18 cellular contexts compared by ENCODE assay signal in genomic region chr11:79304599-79305212, GRCh38.
DNase-seq lines count a peak whose midpoint lies in the region; ATAC-seq, FAIRE-seq and TF ChIP-seq lines count a peak whose summit lies in the region.
"Had no signal": no experiment of that assay in that cellular context is flagged by ENCODE, and none has a peak within 500 bp of the region (broad histone marks: within the 10 kb centered on the region; RNA-seq: fewer than 3 reads in every experiment).

No MANE protein-coding gene starts in this region.

- peaks cover 4% of the 10 kb centered on the region; the same call in 1 of the 2 replicates for H3K36me3 Mint-ChIP-seq in WTC11
- H3K36me3 Mint-ChIP-seq in nephron (ENCODE audit: low read depth): peaks cover 12% of the 10 kb centered on the region
- H3K36me3 Mint-ChIP-seq: CD8-positive, alpha-beta T cell had no signal

- TF ChIP-seq POLR2A in GM12891 (IDR thresholded peaks at IDR 0.05; ENCODE audit: low read depth, low read length): no peak

- H3K4me3 Mint-ChIP-seq in WTC11: no peak overlapping the region
- H3K4me3 Mint-ChIP-seq in nephron: no peak overlapping the region
- H3K4me3 Mint-ChIP-seq: activated CD4-positive, alpha-beta T cell treated with anti-CD3 and anti-CD28 coated beads for 36 hours; CD8-positive, alpha-beta T cell had no signal

- CTCF ChIA-PET in WTC11 (lab: Charles Lee): interaction anchor here (0.5 to 1.3 kb wide), 2 partner anchors 96 to 125 kb away, joined by 3 to 4 read pairs; no protein-coding TSS in a partner anchor

- no peak for DNase-seq in GM12891 (ENCODE audit: insufficient read length, low spot score)
- no peak for DNase-seq in WTC11 (ENCODE audit: low spot score)
- DNase-seq in effector CD4-positive, alpha-beta T cell: no peak
- no peak for DNase-seq in NCI-H146 (lab: John Stamatoyannopoulos, UW)
- no peak for DNase-seq in NCI-H526 treated with DMSO at 0.1 percent for 48 hours (lab: John Stamatoyannopoulos, UW)
- no peak for DNase-seq in NK-92 treated with Interleukin-12 subunit alpha and Interleukin-12 subunit beta, amount 100 ng/mL, for 24 hours (lab: John Stamatoyannopoulos, UW)
- DNase-seq: activated CD4-positive, alpha-beta T cell treated with anti-CD3 and anti-CD28 coated beads for 36 hours; activated T-cell treated with anti-CD3 and anti-CD28 coated beads, Interleukin-2, amount 50 U/mL, for 48 hours; body of pancreas; CD8-positive, alpha-beta T cell; heart left ventricle; KBM-7; NCI-H1930; NCI-H82 had no signal

- H3K4me1 Mint-ChIP-seq in WTC11 (peaks cover 11% of the 10 kb centered on the region), nephron (peaks cover 18% of the 10 kb centered on the region)
- H3K4me1 Mint-ChIP-seq: activated CD4-positive, alpha-beta T cell treated with anti-CD3 and anti-CD28 coated beads for 36 hours had no signal

- ATAC-seq in HG02678 (IDR thresholded peaks at IDR 0.05; ENCODE audit: unreplicated experiment) (peak; percentile 54), WTC11 (0 out of 2 replicates have a peak, but pooled peaks have one; percentile 24)
- ATAC-seq: activated CD4-positive, alpha-beta T cell treated with anti-CD3 and anti-CD28 coated beads for 36 hours; body of pancreas; CD8-positive, alpha-beta T cell; left lobe of liver had no signal

- no peaks in the 10 kb centered on the region for H3K27me3 Mint-ChIP-seq in WTC11 (ENCODE audit: low read depth)
- no peaks in the 10 kb centered on the region for H3K27me3 Mint-ChIP-seq in nephron (ENCODE audit: low read depth)

- H3K9me3 Mint-ChIP-seq in WTC11: peaks cover 13% of the 10 kb centered on the region
- H3K9me3 Mint-ChIP-seq in nephron: no peaks in the 10 kb centered on the region

- no peak for FAIRE-seq in GM12891 (lab: Jason Lieb, UNC)
- FAIRE-seq: endometrium had no signal

- TF ChIP-seq CTCF in WTC11 (IDR thresholded peaks at IDR 0.05) (no peak), nephron (IDR thresholded peaks at IDR 0.05; ENCODE audit: unreplicated experiment in 3 of 3) (no peak)

- H3K27ac Mint-ChIP-seq in WTC11 (peak overlapping the region; percentile 39; the same call in 1 of the 2 replicates), nephron (peak overlapping the region; percentile 19 to 74 (median 69))
- H3K27ac Mint-ChIP-seq: activated CD4-positive, alpha-beta T cell treated with anti-CD3 and anti-CD28 coated beads for 36 hours; CD8-positive, alpha-beta T cell had no signal

- POLR2A ChIA-PET in WTC11 (lab: Charles Lee): no interaction called here

TF ChIP-seq in GM12891, 5 proteins besides CTCF, POLR2A, EP300 and RAD21:
- no peak for TF ChIP-seq POLR2AphosphoS5 (IDR thresholded peaks at IDR 0.05; ENCODE audit: low read depth, low read length)
- no peak for TF ChIP-seq POU2F2 (IDR thresholded peaks at IDR 0.05; ENCODE audit: low read depth, low read length)
- TF ChIP-seq PAX5 (IDR thresholded peaks at IDR 0.05; ENCODE audit: insufficient read depth, low read length, severe bottlenecking): no peak
- TF ChIP-seq SPI1 (IDR thresholded peaks at IDR 0.05; ENCODE audit: low read depth, low read length): peak; percentile 30; the same call in 1 of the 2 replicates

TF ChIP-seq in WTC11, 78 proteins besides CTCF, POLR2A, EP300 and RAD21:
- TF ChIP-seq RELA (CRISPR knock-in tag; IDR thresholded peaks at IDR 0.05; ENCODE audit: borderline replicate concordance) (no peak), RORB (CRISPR knock-in tag; IDR thresholded peaks at IDR 0.05) (no peak), ATF1 (CRISPR knock-in tag; IDR thresholded peaks at IDR 0.05) (no peak), CBFB (CRISPR knock-in tag; IDR thresholded peaks at IDR 0.05; ENCODE audit: low read depth) (no peak), SP1 (CRISPR knock-in tag; conservative IDR thresholded peaks at IDR 0.05) (no peak), HMGA2 (CRISPR knock-in tag; IDR thresholded peaks at IDR 0.05) (no peak), TEAD4 (CRISPR knock-in tag; IDR thresholded peaks at IDR 0.05) (no peak), SMAD3 (CRISPR knock-in tag; IDR thresholded peaks at IDR 0.05; ENCODE audit: borderline replicate concordance) (no peak), TEAD1 (CRISPR knock-in tag; IDR thresholded peaks at IDR 0.05) (no peak), MAX (CRISPR knock-in tag; IDR thresholded peaks at IDR 0.05) (no peak), FOXK1 (CRISPR knock-in tag; IDR thresholded peaks at IDR 0.05) (no peak), ZNF671 (CRISPR knock-in tag; IDR thresholded peaks at IDR 0.05) (no peak), MYBL2 (CRISPR knock-in tag; IDR thresholded peaks at IDR 0.05) (no peak), USF2 (CRISPR knock-in tag; IDR thresholded peaks at IDR 0.05) (no peak), EMX1 (CRISPR knock-in tag; IDR thresholded peaks at IDR 0.05) (no peak), ZBTB21 (CRISPR knock-in tag; IDR thresholded peaks at IDR 0.05; ENCODE audit: borderline replicate concordance) (no peak)
- TF ChIP-seq, protein P1, sequence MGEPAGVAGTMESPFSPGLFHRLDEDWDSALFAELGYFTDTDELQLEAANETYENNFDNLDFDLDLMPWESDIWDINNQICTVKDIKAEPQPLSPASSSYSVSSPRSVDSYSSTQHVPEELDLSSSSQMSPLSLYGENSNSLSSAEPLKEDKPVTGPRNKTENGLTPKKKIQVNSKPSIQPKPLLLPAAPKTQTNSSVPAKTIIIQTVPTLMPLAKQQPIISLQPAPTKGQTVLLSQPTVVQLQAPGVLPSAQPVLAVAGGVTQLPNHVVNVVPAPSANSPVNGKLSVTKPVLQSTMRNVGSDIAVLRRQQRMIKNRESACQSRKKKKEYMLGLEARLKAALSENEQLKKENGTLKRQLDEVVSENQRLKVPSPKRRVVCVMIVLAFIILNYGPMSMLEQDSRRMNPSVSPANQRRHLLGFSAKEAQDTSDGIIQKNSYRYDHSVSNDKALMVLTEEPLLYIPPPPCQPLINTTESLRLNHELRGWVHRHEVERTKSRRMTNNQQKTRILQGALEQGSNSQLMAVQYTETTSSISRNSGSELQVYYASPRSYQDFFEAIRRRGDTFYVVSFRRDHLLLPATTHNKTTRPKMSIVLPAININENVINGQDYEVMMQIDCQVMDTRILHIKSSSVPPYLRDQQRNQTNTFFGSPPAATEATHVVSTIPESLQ (CRISPR knock-in tag; IDR thresholded peaks at IDR 0.05): no peak
- TF ChIP-seq, protein P2, sequence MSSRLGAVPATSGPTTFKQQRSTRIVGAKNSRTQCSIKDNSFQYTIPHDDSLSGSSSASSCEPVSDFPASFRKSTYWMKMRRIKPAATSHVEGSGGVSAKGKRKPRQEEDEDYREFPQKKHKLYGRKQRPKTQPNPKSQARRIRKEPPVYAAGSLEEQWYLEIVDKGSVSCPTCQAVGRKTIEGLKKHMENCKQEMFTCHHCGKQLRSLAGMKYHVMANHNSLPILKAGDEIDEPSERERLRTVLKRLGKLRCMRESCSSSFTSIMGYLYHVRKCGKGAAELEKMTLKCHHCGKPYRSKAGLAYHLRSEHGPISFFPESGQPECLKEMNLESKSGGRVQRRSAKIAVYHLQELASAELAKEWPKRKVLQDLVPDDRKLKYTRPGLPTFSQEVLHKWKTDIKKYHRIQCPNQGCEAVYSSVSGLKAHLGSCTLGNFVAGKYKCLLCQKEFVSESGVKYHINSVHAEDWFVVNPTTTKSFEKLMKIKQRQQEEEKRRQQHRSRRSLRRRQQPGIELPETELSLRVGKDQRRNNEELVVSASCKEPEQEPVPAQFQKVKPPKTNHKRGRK (CRISPR knock-in tag; IDR thresholded peaks at IDR 0.05; ENCODE audit: borderline replicate concordance): no peak
- TF ChIP-seq, protein P3, sequence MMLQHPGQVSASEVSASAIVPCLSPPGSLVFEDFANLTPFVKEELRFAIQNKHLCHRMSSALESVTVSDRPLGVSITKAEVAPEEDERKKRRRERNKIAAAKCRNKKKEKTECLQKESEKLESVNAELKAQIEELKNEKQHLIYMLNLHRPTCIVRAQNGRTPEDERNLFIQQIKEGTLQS (CRISPR knock-in tag; conservative IDR thresholded peaks at IDR 0.05): no peak
TF ChIP-seq in WTC11: peak in this region for 0.
